15 cellular contexts compared by ENCODE assay signal in the genomic region with DNA sequence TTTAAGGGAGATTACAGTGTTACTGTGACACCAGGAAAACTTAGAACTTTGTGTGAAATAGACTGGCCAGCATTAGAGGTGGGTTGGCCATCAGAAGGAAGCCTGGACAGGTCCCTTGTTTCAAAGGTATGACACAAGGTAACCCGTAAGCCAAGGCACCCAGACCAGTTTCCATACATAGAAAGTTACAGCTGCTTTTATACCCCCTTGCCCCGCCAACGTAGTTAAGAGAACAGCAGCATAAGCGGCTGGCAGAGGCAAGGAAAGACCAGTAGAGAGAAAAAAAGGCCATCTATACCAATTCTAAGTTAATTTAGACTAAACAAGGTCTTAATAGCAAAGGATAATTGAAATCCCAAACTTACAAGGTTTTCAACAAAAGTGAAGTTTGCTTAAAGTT. TPM values are rescaled to one million over a fixed set of nuclear protein-coding genes. Genes with fewer than 3 reads are reported as not detected.
DNase-seq lines count a peak whose midpoint lies in the region; ATAC-seq, FAIRE-seq and TF ChIP-seq lines count a peak whose summit lies in the region.
"Not testable (repeated sequence)": the region's sequence is repeated elsewhere in the genome, so short reads cannot be mapped to it uniquely, and the experiment has no call there.
"Had no signal": no experiment of that assay in that cellular context is flagged by ENCODE, and none has a peak within 500 bp of the region (broad histone marks: within the 10 kb centered on the region; RNA-seq: fewer than 3 reads in every experiment).

No MANE protein-coding gene starts in this region.

- peaks cover 30% of the 10 kb centered on the region for H3F3A ChIP-seq in DOHH2 (ENCODE audit: control insufficient read depth, insufficient read depth)

- H3K9ac ChIP-seq in KMS-11, result not testable (repeated sequence)

- H3K9me3 Mint-ChIP-seq in activated CD4-positive, alpha-beta T cell treated with anti-CD3 and anti-CD28 coated beads, Interleukin-2, amount 10 ng/mL, durations not matched to agents 24 days and 14 days; natural killer cell treated with Interleukin-12 subunit alpha and Interleukin-12 subunit beta and Interleukin-15 and Interleukin-18, amount 100 ng/mL, for 72 hours; stimulated activated naive CD8-positive, alpha-beta T cell treated with anti-CD3 and anti-CD28 coated beads, Interleukin-15, Interleukin-2, amounts not matched to agents 100 ng/mL and 50 ng/mL, for 24 hours: not testable (repeated sequence)

- peak overlapping the region; percentile 92 for H3K27ac ChIP-seq in DOHH2 (ENCODE audit: low read depth, low read length)
- H3K27ac ChIP-seq in KMS-11, result peak overlapping the region; percentile 4; the same call in 1 of the 2 replicates

- DNase-seq in RCC 7860 (ENCODE audit: low spot score) (peak; percentile 30), kidney glomerular epithelial cell (lab: John Stamatoyannopoulos, UW) (peak; percentile 60)
- not testable (repeated sequence) for DNase-seq in activated CD4-positive, alpha-beta T cell treated with anti-CD3 and anti-CD28 coated beads, Interleukin-2, amount 10 ng/mL, durations not matched to agents 24 days and 14 days; epithelial cell of proximal tubule (ENCODE audit: low read depth); natural killer cell treated with Interleukin-12 subunit alpha and Interleukin-12 subunit beta and Interleukin-15 and Interleukin-18, amount 100 ng/mL, for 72 hours (ENCODE audit: low spot score)

- intact Hi-C loops in activated CD4-positive, alpha-beta T cell treated with anti-CD3 and anti-CD28 coated beads, Interleukin-2, amount 10 ng/mL, durations not matched to agents 24 days and 14 days (cut with micrococcal nuclease), result loop anchor here (2.0 kb wide), 1 partner anchor 13 kb away; no protein-coding TSS in a partner anchor

- not testable (repeated sequence) for H3K27me3 ChIP-seq in DOHH2 (ENCODE audit: control insufficient read depth, low read length); KMS-11 (ENCODE audit: insufficient read depth, low read depth)

- H3K36me3 Mint-ChIP-seq in activated CD4-positive, alpha-beta T cell treated with anti-CD3 and anti-CD28 coated beads, Interleukin-2, amount 10 ng/mL, durations not matched to agents 24 days and 14 days (ENCODE audit: low read depth); natural killer cell treated with Interleukin-12 subunit alpha and Interleukin-12 subunit beta and Interleukin-15 and Interleukin-18, amount 100 ng/mL, for 72 hours; stimulated activated naive CD8-positive, alpha-beta T cell treated with anti-CD3 and anti-CD28 coated beads, Interleukin-15, Interleukin-2, amounts not matched to agents 100 ng/mL and 50 ng/mL, for 24 hours (ENCODE audit: low read depth): not testable (repeated sequence)

- TF ChIP-seq CTCF in DOHH2 (IDR thresholded peaks at IDR 0.05; ENCODE audit: low read depth, low read length, poor library complexity, severe bottlenecking); KMS-11 (conservative IDR thresholded peaks at IDR 0.05; ENCODE audit: low read depth, low read length); epithelial cell of proximal tubule (conservative IDR thresholded peaks at IDR 0.05; ENCODE audit: low read depth, low read length): not testable (repeated sequence)

- H3K4me3 ChIP-seq in DOHH2 (ENCODE audit: low read length) (peak overlapping the region; percentile 92), epithelial cell of proximal tubule (ENCODE audit: low read depth, low read length) (peak overlapping the region; percentile 74)
- H3K4me3 ChIP-seq in KMS-11 (IDR thresholded peaks at IDR 0.05; ENCODE audit: insufficient read depth, low read depth, low read length), result not testable (repeated sequence)

- peak overlapping the region; percentile 6 for H3K4me3 Mint-ChIP-seq in activated CD4-positive, alpha-beta T cell treated with anti-CD3 and anti-CD28 coated beads, Interleukin-2, amount 10 ng/mL, durations not matched to agents 24 days and 14 days
- peak overlapping the region; percentile 9 for H3K4me3 Mint-ChIP-seq in natural killer cell treated with Interleukin-12 subunit alpha and Interleukin-12 subunit beta and Interleukin-15 and Interleukin-18, amount 100 ng/mL, for 72 hours
- H3K4me3 Mint-ChIP-seq in stimulated activated naive CD8-positive, alpha-beta T cell treated with anti-CD3 and anti-CD28 coated beads, Interleukin-15, Interleukin-2, amounts not matched to agents 100 ng/mL and 50 ng/mL, for 24 hours, result peak overlapping the region; percentile 18

- not testable (repeated sequence) for H3K9me3 ChIP-seq in DOHH2 (ENCODE audit: control insufficient read depth, insufficient read depth, low read length)

- FAIRE-seq in RCC 7860 (lab: Jason Lieb, UNC), result not testable (repeated sequence)

- ATAC-seq in natural killer cell treated with Interleukin-12 subunit alpha and Interleukin-12 subunit beta and Interleukin-15 and Interleukin-18, amount 100 ng/mL, for 72 hours, result not testable (repeated sequence)

- H3K4me2 ChIP-seq in DOHH2 (ENCODE audit: low read length) (peak overlapping the region; percentile 93), KMS-11 (peak overlapping the region; percentile 40)

- not testable (repeated sequence) for H3K27ac Mint-ChIP-seq in activated CD4-positive, alpha-beta T cell treated with anti-CD3 and anti-CD28 coated beads, Interleukin-2, amount 10 ng/mL, durations not matched to agents 24 days and 14 days
- H3K27ac Mint-ChIP-seq in natural killer cell treated with Interleukin-12 subunit alpha and Interleukin-12 subunit beta and Interleukin-15 and Interleukin-18, amount 100 ng/mL, for 72 hours, result peak overlapping the region; percentile 0 to 24
- H3K27ac Mint-ChIP-seq in stimulated activated naive CD8-positive, alpha-beta T cell treated with anti-CD3 and anti-CD28 coated beads, Interleukin-15, Interleukin-2, amounts not matched to agents 100 ng/mL and 50 ng/mL, for 24 hours, result peak overlapping the region; percentile 47

- H3K9me2 ChIP-seq in DOHH2 (replicated peaks; ENCODE audit: control insufficient read depth, low read length), result not testable (repeated sequence)

- peaks cover 31% of the 10 kb centered on the region for H3K4me1 Mint-ChIP-seq in activated CD4-positive, alpha-beta T cell treated with anti-CD3 and anti-CD28 coated beads, Interleukin-2, amount 10 ng/mL, durations not matched to agents 24 days and 14 days
- H3K4me1 Mint-ChIP-seq in natural killer cell treated with Interleukin-12 subunit alpha and Interleukin-12 subunit beta and Interleukin-15 and Interleukin-18, amount 100 ng/mL, for 72 hours (ENCODE audit: low read depth in 2 of 2), result peaks cover 14 to 16% of the 10 kb centered on the region in 2 donors
- H3K4me1 Mint-ChIP-seq in stimulated activated naive CD8-positive, alpha-beta T cell treated with anti-CD3 and anti-CD28 coated beads, Interleukin-15, Interleukin-2, amounts not matched to agents 100 ng/mL and 50 ng/mL, for 24 hours (ENCODE audit: low read depth), result peaks cover 50% of the 10 kb centered on the region

- peaks cover 86% of the 10 kb centered on the region for H3K4me1 ChIP-seq in DOHH2 (ENCODE audit: control insufficient read depth, low read length)
- peaks cover 58% of the 10 kb centered on the region for H3K4me1 ChIP-seq in KMS-11 (ENCODE audit: low read depth, poor library complexity, severe bottlenecking)

- peaks cover 43% of the 10 kb centered on the region for H3K36me3 ChIP-seq in DOHH2 (ENCODE audit: control insufficient read depth, low read length)
- H3K36me3 ChIP-seq in KMS-11 (ENCODE audit: insufficient read depth), result not testable (repeated sequence)

- H3K27me3 Mint-ChIP-seq in activated CD4-positive, alpha-beta T cell treated with anti-CD3 and anti-CD28 coated beads, Interleukin-2, amount 10 ng/mL, durations not matched to agents 24 days and 14 days, result peaks cover 28% of the 10 kb centered on the region
- H3K27me3 Mint-ChIP-seq in natural killer cell treated with Interleukin-12 subunit alpha and Interleukin-12 subunit beta and Interleukin-15 and Interleukin-18, amount 100 ng/mL, for 72 hours, result peaks cover 11 to 15% of the 10 kb centered on the region in 2 donors
- H3K27me3 Mint-ChIP-seq in stimulated activated naive CD8-positive, alpha-beta T cell treated with anti-CD3 and anti-CD28 coated beads, Interleukin-15, Interleukin-2, amounts not matched to agents 100 ng/mL and 50 ng/mL, for 24 hours, result not testable (repeated sequence)

- peaks cover 62% of the 10 kb centered on the region for H3K79me2 ChIP-seq in DOHH2 (ENCODE audit: control insufficient read depth, low read length)
- not testable (repeated sequence) for H3K79me2 ChIP-seq in KMS-11 (ENCODE audit: insufficient read depth, low read depth)

- H4K20me1 ChIP-seq in DOHH2 (ENCODE audit: control insufficient read depth, insufficient read depth, low read depth, low read length); KMS-11 (ENCODE audit: insufficient read depth): not testable (repeated sequence)

- peak overlapping the region; percentile 24 for H2AFZ ChIP-seq in KMS-11 (ENCODE audit: low read depth)

RNA-seq across cellular contexts. Expression of a gene that starts 0.6 kb away (rescaled TPM):
- not detected in 2 replicates for total RNA-seq in activated CD4-positive, alpha-beta T cell treated with anti-CD3 and anti-CD28 coated beads, Interleukin-2, amount 10 ng/mL, durations not matched to agents 24 days and 14 days
- 0.29 and 0.58 TPM in 2 replicates for total RNA-seq in epithelial cell of proximal tubule
- total RNA-seq in natural killer cell treated with Interleukin-12 subunit alpha and Interleukin-12 subunit beta and Interleukin-15 and Interleukin-18, amount 100 ng/mL, for 72 hours, result under 1 TPM in 1 of 2 donors, not detected in 1; 0.86 TPM
- total RNA-seq: A673, Caco-2, Daoy, IMR-90, MCF 10A, PC-3 had no signal

RNA-seq across cellular contexts. Expression of a gene that starts 29.9 kb away (rescaled TPM):
- not detected in 2 replicates for total RNA-seq in activated CD4-positive, alpha-beta T cell treated with anti-CD3 and anti-CD28 coated beads, Interleukin-2, amount 10 ng/mL, durations not matched to agents 24 days and 14 days
- 0.22 TPM in 1 of 2 replicates, not detected in the other for total RNA-seq in epithelial cell of proximal tubule
- not detected for total RNA-seq in natural killer cell treated with Interleukin-12 subunit alpha and Interleukin-12 subunit beta and Interleukin-15 and Interleukin-18, amount 100 ng/mL, for 72 hours
- total RNA-seq: CD4-positive, alpha-beta memory T cell; Daoy; IMR-90 had no signal

RNA-seq across cellular contexts. Expression of a gene that starts 50.4 kb away (rescaled TPM):
- not detected in 2 replicates for total RNA-seq in activated CD4-positive, alpha-beta T cell treated with anti-CD3 and anti-CD28 coated beads, Interleukin-2, amount 10 ng/mL, durations not matched to agents 24 days and 14 days
- not detected in 2 replicates for total RNA-seq in epithelial cell of proximal tubule
- total RNA-seq in natural killer cell treated with Interleukin-12 subunit alpha and Interleukin-12 subunit beta and Interleukin-15 and Interleukin-18, amount 100 ng/mL, for 72 hours, result not detected
- total RNA-seq: Caco-2, PC-3 had no signal
